8 cellular contexts compared by ENCODE assay signal in the genomic region with DNA sequence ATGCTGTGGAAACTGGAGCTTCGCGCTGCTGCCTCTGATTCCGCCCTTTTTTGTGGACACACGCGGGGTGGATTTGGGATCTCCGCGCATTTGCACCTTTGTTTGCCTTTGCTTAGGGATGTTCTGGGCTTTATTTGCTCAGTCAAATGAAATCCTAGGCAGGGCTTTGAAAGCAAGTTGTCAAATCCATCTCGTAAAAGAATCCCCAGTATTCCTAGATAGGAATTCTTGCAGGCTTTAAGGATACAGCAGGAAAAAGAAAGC. TPM values are rescaled to one million over a fixed set of nuclear protein-coding genes. Genes with fewer than 3 reads are reported as not detected.
A peak's percentile ranks its signal among the peaks of the same experiment; 100 is the strongest.
DNase-seq lines count a peak whose midpoint lies in the region; ATAC-seq, FAIRE-seq and TF ChIP-seq lines count a peak whose summit lies in the region.

No MANE protein-coding gene starts in this region.

- BruUV-seq in IMR-90 (replicated peaks; lab: Mats Ljungman, UMichigan), result no TSS peak

- H3K27me3 ChIP-seq in IMR-90 (ENCODE audit: control insufficient read depth, insufficient read depth, low read length), result no peaks in the 10 kb centered on the region
- no peaks in the 10 kb centered on the region for H3K27me3 ChIP-seq in bronchial epithelial cell (ENCODE audit: control insufficient read depth, insufficient read depth, low read length)
- no peaks in the 10 kb centered on the region for H3K27me3 ChIP-seq in mucosa of rectum (ENCODE audit: control insufficient read depth in 2 of 2, insufficient read depth in 2 of 2, low read length in 2 of 2)

- in situ Hi-C loops in IMR-90 (cut with MboI; ENCODE audit: low sequenced_read_pairs), result no loop called here

- CTCF ChIA-PET in IMR-90 (lab: Yijun Ruan, JAX), result no interaction called here

- peak overlapping the region; percentile 63 for H2BK5ac ChIP-seq in IMR-90 (ENCODE audit: low read depth, low read length, poor library complexity, severe bottlenecking)

- DNase-seq in IMR-90 (no peak), bronchial epithelial cell (ENCODE audit: low read depth) (no peak), mesenteric fat pad (ENCODE audit: low spot score) (no peak), DMS 273 (lab: John Stamatoyannopoulos, UW; ENCODE audit: unreplicated experiment) (no peak), NCI-H128 (lab: John Stamatoyannopoulos, UW; ENCODE audit: unreplicated experiment) (no peak), amygdala (lab: John Stamatoyannopoulos, UW) (no peak)

- H2AK9ac ChIP-seq in IMR-90 (replicated peaks; ENCODE audit: low read depth, low read length, poor library complexity), result peak overlapping the region; percentile 47

- H3K9me3 ChIP-seq in IMR-90 (ENCODE audit: control insufficient read depth, insufficient read depth, low read length), result no peaks in the 10 kb centered on the region
- no peaks in the 10 kb centered on the region for H3K9me3 ChIP-seq in mucosa of rectum (ENCODE audit: control insufficient read depth in 2 of 2, low read length in 2 of 2)

- peaks cover 7% of the 10 kb centered on the region; the same call in 1 of the 2 replicates for H4K20me1 ChIP-seq in IMR-90 (ENCODE audit: insufficient read depth, low read length)

- ATAC-seq in IMR-90 (ENCODE audit: low read depth), result no peak

- H3K14ac ChIP-seq in IMR-90 (replicated peaks; ENCODE audit: low read depth, low read length), result peak overlapping the region; percentile 72

- TF ChIP-seq CTCF in 22Rv1 (IDR thresholded peaks at IDR 0.05) (no peak), IMR-90 (conservative IDR thresholded peaks at IDR 0.05; ENCODE audit: low read depth, low read length) (no peak), bronchial epithelial cell (IDR thresholded peaks at IDR 0.05; ENCODE audit: insufficient read depth, low read length, severe bottlenecking) (no peak)

- peaks cover 33 to 63% of the 10 kb centered on the region in 2 experiments for H3K79me1 ChIP-seq in IMR-90 (ENCODE audit: low read depth in 1 of 2, low read length in 2 of 2)

- no peak overlapping the region for H2BK20ac ChIP-seq in IMR-90 (ENCODE audit: low read depth, low read length)

- peak overlapping the region; percentile 21; the same call in 1 of the 2 replicates for H3K18ac ChIP-seq in IMR-90 (ENCODE audit: low read depth, low read length)

- H2BK15ac ChIP-seq in IMR-90 (ENCODE audit: low read depth, low read length), result peak overlapping the region; percentile 5; the same call in 1 of the 3 replicates

- peak overlapping the region; percentile 62; the same call in 1 of the 2 replicates for H2AK5ac ChIP-seq in IMR-90 (ENCODE audit: low read depth, low read length)

- no peak for FAIRE-seq in bronchial epithelial cell (lab: Jason Lieb, UNC)

- H4K8ac ChIP-seq in IMR-90 (ENCODE audit: low read depth in 2 of 2, low read length in 2 of 2), result peak overlapping the region; percentile 82 to 90; a peak in 3 of 4 replicates

- dilution Hi-C loops in IMR-90 (cut with HindIII; ENCODE audit: low sequenced_read_pairs, unreplicated experiment), result no loop called here

- H4K91ac ChIP-seq in IMR-90 (ENCODE audit: insufficient read depth, low read depth, low read length), result peak overlapping the region; percentile 72

- TF ChIP-seq POLR2A in IMR-90 (IDR thresholded peaks at IDR 0.05; ENCODE audit: low read depth, low read length), result no peak

- H3K4me3 ChIP-seq in IMR-90 (ENCODE audit: insufficient read depth, low read depth, low read length) (peak overlapping the region; percentile 76), bronchial epithelial cell (ENCODE audit: low read depth, low read length) (peak overlapping the region; percentile 62), mucosa of rectum (ENCODE audit: low read length in 2 of 2) (peak overlapping the region; percentile 85 to 89)

- H3K27ac ChIP-seq in 22Rv1 (peak overlapping the region; percentile 94), IMR-90 (ENCODE audit: insufficient read depth, low read length) (peak overlapping the region; percentile 78), mucosa of rectum (ENCODE audit: low read depth in 2 of 2, low read length in 2 of 2) (peak overlapping the region; percentile 99)

- peak overlapping the region; percentile 24; the same call in 1 of the 2 replicates for H4K5ac ChIP-seq in IMR-90 (ENCODE audit: low read depth, low read length)

- H3K56ac ChIP-seq in IMR-90 (ENCODE audit: extremely low read depth, insufficient read depth, low read length), result peak overlapping the region; percentile 83; the same call in 1 of the 2 replicates

- no peaks in the 10 kb centered on the region for H3K36me3 ChIP-seq in IMR-90 (ENCODE audit: control insufficient read depth, insufficient read depth, low read length)
- no peaks in the 10 kb centered on the region for H3K36me3 ChIP-seq in bronchial epithelial cell (ENCODE audit: control insufficient read depth, insufficient read depth, low read length)
- H3K36me3 ChIP-seq in mucosa of rectum (ENCODE audit: control insufficient read depth in 2 of 2, insufficient read depth in 2 of 2, low read length in 2 of 2), result no peaks in the 10 kb centered on the region

- H3K23ac ChIP-seq in IMR-90 (ENCODE audit: low read depth, low read length), result peak overlapping the region; percentile 70

- intact Hi-C loops in IMR-90 (cut with micrococcal nuclease), result loop anchor here (1.0 kb wide), 2 partner anchors 287 to 535 kb away; a partner anchor contains a TSS

- H2AFZ ChIP-seq in IMR-90 (replicated peaks; ENCODE audit: low read length, poor library complexity), result peak overlapping the region; percentile 95

- H3K4me2 ChIP-seq in IMR-90 (ENCODE audit: low read depth, low read length), result peak overlapping the region; percentile 72

- TF ChIP-seq RAD21 in IMR-90 (IDR thresholded peaks at IDR 0.05; ENCODE audit: low read length), result no peak

- POLR2A ChIA-PET in IMR-90 (lab: Charles Lee; ENCODE audit: unreplicated experiment), result no interaction called here

- peaks cover 3% of the 10 kb centered on the region; the same call in 1 of the 2 replicates for H3K4me1 ChIP-seq in IMR-90 (ENCODE audit: control insufficient read depth, insufficient read depth, low read length)
- H3K4me1 ChIP-seq in mucosa of rectum (ENCODE audit: control insufficient read depth in 2 of 2, insufficient read depth in 2 of 2, low read length in 2 of 2), result peaks cover 25% of the 10 kb centered on the region in 2 donors

- H3K9ac ChIP-seq in IMR-90 (ENCODE audit: low read depth, low read length) (peak overlapping the region; percentile 83), mucosa of rectum (ENCODE audit: low read depth in 1 of 2, low read length in 2 of 2) (peak overlapping the region; percentile 94 to 98)

- H3K4ac ChIP-seq in IMR-90 (ENCODE audit: low read depth, low read length), result peak overlapping the region; percentile 84

- H2BK120ac ChIP-seq in IMR-90 (ENCODE audit: low read depth, low read length), result peak overlapping the region; percentile 42; the same call in 1 of the 2 replicates

- WGBS in IMR-90 (ENCODE audit: extremely low coverage in 2 of 2, insufficient read length in 1 of 2), 2 experiments, result 2% methylated on average over 7 of the region's 8 CpGs; no CpG with 5 or more reads in 1 of the 2 experiments

- peaks cover 5% of the 10 kb centered on the region; the same call in 1 of the 2 replicates for H3K9me1 ChIP-seq in IMR-90 (ENCODE audit: insufficient read depth, low read length)

TF ChIP-seq in IMR-90, 13 proteins besides CTCF, POLR2A, EP300 and RAD21:
- TF ChIP-seq MXI1 (IDR thresholded peaks at IDR 0.05; ENCODE audit: borderline replicate concordance, low read depth, low read length) (no peak), NFE2L2 (IDR thresholded peaks at IDR 0.05; ENCODE audit: low read depth, low read length) (no peak), MAZ (IDR thresholded peaks at IDR 0.05; ENCODE audit: borderline replicate concordance, low read depth, low read length) (no peak), RFX5 (IDR thresholded peaks at IDR 0.05; ENCODE audit: low read depth, low read length) (no peak), CEBPB (IDR thresholded peaks at IDR 0.05; ENCODE audit: low read depth, low read length) (no peak), BHLHE40 (IDR thresholded peaks at IDR 0.05; ENCODE audit: low read depth, low read length) (no peak), MAFK (IDR thresholded peaks at IDR 0.05; ENCODE audit: low read depth, low read length) (no peak), RCOR1 (IDR thresholded peaks at IDR 0.05; ENCODE audit: insufficient replicate concordance, low read length) (no peak), SMC3 (IDR thresholded peaks at IDR 0.05; ENCODE audit: low read depth, low read length) (no peak), FOS (IDR thresholded peaks at IDR 0.05; ENCODE audit: low read depth, low read length) (no peak), CHD1 (IDR thresholded peaks at IDR 0.05; ENCODE audit: low read depth, low read length) (no peak)
- TF ChIP-seq, protein P1, sequence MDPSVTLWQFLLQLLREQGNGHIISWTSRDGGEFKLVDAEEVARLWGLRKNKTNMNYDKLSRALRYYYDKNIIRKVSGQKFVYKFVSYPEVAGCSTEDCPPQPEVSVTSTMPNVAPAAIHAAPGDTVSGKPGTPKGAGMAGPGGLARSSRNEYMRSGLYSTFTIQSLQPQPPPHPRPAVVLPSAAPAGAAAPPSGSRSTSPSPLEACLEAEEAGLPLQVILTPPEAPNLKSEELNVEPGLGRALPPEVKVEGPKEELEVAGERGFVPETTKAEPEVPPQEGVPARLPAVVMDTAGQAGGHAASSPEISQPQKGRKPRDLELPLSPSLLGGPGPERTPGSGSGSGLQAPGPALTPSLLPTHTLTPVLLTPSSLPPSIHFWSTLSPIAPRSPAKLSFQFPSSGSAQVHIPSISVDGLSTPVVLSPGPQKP (IDR thresholded peaks at IDR 0.05; ENCODE audit: borderline replicate concordance, low read depth, low read length), result no peak
- TF ChIP-seq, protein P2, sequence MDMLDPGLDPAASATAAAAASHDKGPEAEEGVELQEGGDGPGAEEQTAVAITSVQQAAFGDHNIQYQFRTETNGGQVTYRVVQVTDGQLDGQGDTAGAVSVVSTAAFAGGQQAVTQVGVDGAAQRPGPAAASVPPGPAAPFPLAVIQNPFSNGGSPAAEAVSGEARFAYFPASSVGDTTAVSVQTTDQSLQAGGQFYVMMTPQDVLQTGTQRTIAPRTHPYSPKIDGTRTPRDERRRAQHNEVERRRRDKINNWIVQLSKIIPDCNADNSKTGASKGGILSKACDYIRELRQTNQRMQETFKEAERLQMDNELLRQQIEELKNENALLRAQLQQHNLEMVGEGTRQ (IDR thresholded peaks at IDR 0.05; ENCODE audit: low read depth, low read length), result no peak
TF ChIP-seq in IMR-90: peak in this region for 0.

RNA-seq across cellular contexts. Expression of a gene that starts 0.4 kb away (rescaled TPM):
- total RNA-seq in IMR-90 (2012; rRNA removed) (21.9 and 28.3 TPM in 2 replicates), bronchial epithelial cell (9.7 and 11.9 TPM in 2 replicates), mesenteric fat pad (14.2 TPM)
- polyA plus RNA-seq in IMR-90 (2012; rRNA removed), result 10.3 and 11.2 TPM in 2 replicates
- 2.8 and 5.8 TPM in 2 replicates for polyA plus RNA-seq in IMR-90 (2012; cell fraction: cytosol; rRNA removed)
- polyA plus RNA-seq in IMR-90 (2012; cell fraction: nucleus; rRNA removed; ENCODE audit: low replicate concordance), result 2.5 and 11.0 TPM in 2 replicates

RNA-seq across cellular contexts. Expression of a gene that starts 1.1 kb away (rescaled TPM):
- total RNA-seq in IMR-90 (2012; rRNA removed) (16.7 and 18.6 TPM in 2 replicates), bronchial epithelial cell (18.4 and 18.9 TPM in 2 replicates), mesenteric fat pad (42.8 TPM)
- polyA plus RNA-seq in IMR-90 (2012; rRNA removed), result 8.0 and 9.7 TPM in 2 replicates
- 2.1 and 3.0 TPM in 2 replicates for polyA plus RNA-seq in IMR-90 (2012; cell fraction: cytosol; rRNA removed)
- polyA plus RNA-seq in IMR-90 (2012; cell fraction: nucleus; rRNA removed; ENCODE audit: low replicate concordance), result 3.6 and 25.8 TPM in 2 replicates
